ENCODE assay signal across 1 cellular context in the genomic region with DNA sequence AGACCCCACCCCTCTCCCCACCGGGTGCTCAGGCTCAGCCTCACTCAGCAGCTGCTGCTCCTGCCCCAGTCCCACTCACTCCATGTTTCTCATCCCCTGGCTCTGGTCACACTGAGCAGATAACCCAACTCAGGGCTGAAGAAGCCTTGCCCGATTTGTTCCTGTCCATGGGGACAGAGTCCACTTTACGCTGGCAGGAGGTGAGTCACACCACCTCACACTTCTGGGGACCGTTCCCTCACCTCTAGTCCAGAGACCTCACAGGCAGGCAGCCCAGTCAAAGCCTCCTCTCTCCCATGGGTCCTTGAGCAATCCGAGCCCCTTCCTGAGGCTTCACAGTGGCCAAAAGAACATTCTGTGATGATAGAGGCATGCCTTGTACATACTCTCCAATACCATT.
A peak's percentile ranks its signal among the peaks of the same experiment; 100 is the strongest.
TF ChIP-seq lines count a peak whose summit lies in the region.

No MANE protein-coding gene starts in this region.

TF ChIP-seq in A549, 52 proteins besides CTCF, POLR2A, EP300 and RAD21:
- TF ChIP-seq HOXB5 (CRISPR knock-in tag; IDR thresholded peaks at IDR 0.05) (no peak), MYC (IDR thresholded peaks at IDR 0.05; ENCODE audit: borderline replicate concordance, low read length) (no peak), CBX2 (IDR thresholded peaks at IDR 0.05; ENCODE audit: borderline replicate concordance, low read depth) (no peak), FOSL2 (IDR thresholded peaks at IDR 0.05) (no peak), FOSL2 (CRISPR knock-in tag; IDR thresholded peaks at IDR 0.05) (peak; percentile 40), NR3C1 (IDR thresholded peaks at IDR 0.05) (no peak), NPAS2 (CRISPR knock-in tag; IDR thresholded peaks at IDR 0.05; ENCODE audit: borderline replicate concordance) (no peak)
- TF ChIP-seq, protein P1, sequence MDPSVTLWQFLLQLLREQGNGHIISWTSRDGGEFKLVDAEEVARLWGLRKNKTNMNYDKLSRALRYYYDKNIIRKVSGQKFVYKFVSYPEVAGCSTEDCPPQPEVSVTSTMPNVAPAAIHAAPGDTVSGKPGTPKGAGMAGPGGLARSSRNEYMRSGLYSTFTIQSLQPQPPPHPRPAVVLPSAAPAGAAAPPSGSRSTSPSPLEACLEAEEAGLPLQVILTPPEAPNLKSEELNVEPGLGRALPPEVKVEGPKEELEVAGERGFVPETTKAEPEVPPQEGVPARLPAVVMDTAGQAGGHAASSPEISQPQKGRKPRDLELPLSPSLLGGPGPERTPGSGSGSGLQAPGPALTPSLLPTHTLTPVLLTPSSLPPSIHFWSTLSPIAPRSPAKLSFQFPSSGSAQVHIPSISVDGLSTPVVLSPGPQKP (IDR thresholded peaks at IDR 0.05; ENCODE audit: low read depth, low read length) = no peak
- TF ChIP-seq, protein P2, sequence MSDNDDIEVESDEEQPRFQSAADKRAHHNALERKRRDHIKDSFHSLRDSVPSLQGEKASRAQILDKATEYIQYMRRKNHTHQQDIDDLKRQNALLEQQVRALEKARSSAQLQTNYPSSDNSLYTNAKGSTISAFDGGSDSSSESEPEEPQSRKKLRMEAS (IDR thresholded peaks at IDR 0.05) = 0 out of 2 replicates have a peak, but pooled peaks have one; percentile 32
- TF ChIP-seq, protein P3, sequence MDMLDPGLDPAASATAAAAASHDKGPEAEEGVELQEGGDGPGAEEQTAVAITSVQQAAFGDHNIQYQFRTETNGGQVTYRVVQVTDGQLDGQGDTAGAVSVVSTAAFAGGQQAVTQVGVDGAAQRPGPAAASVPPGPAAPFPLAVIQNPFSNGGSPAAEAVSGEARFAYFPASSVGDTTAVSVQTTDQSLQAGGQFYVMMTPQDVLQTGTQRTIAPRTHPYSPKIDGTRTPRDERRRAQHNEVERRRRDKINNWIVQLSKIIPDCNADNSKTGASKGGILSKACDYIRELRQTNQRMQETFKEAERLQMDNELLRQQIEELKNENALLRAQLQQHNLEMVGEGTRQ (IDR thresholded peaks at IDR 0.05) = no peak
